Comparison of ENCODE assay signal across 21 cellular contexts in genomic region chr22:43540570-43540969, GRCh38.
A peak's percentile ranks its signal among the peaks of the same experiment; 100 is the strongest.
DNase-seq lines count a peak whose midpoint lies in the region; ATAC-seq and TF ChIP-seq lines count a peak whose summit lies in the region.
"Had no signal": no experiment of that assay in that cellular context is flagged by ENCODE, and none has a peak within 500 bp of the region (broad histone marks: within the 10 kb centered on the region; RNA-seq: fewer than 3 reads in every experiment).

No MANE protein-coding gene starts in this region.

- DNase-seq in DMS79 treated with DMSO at 0.1 percent for 48 hours (lab: John Stamatoyannopoulos, UW) (peak; percentile 86), NCI-H187 treated with DMSO at 0.1 percent for 48 hours (lab: John Stamatoyannopoulos, UW) (peak; percentile 43), NCI-H526 treated with DMSO at 0.1 percent for 48 hours (lab: John Stamatoyannopoulos, UW) (peak; percentile 35), mesenteric fat pad (ENCODE audit: low spot score) (peak; percentile 9), stomach (no peak)
- DNase-seq: ACHN; CD4-positive, alpha-beta T cell; COR-L47; DMS 273 treated with DMSO at 0.1 percent for 48 hours; H7; KG1; NCI-H1092; NCI-H1694; NCI-H2081 treated with DMSO at 0.1 percent for 48 hours; NCI-H524; T-helper 1 cell had no signal

- intact Hi-C loops in stomach (cut with DNase I; ENCODE audit: low total_unique reads) = no loop called here

- 60 to 73% (median 67%) methylated on average over 4 of the region's 4 CpGs for WGBS in stomach, 5 donors

- no peaks in the 10 kb centered on the region for H3K4me1 ChIP-seq in stomach

- ATAC-seq in HG03432 (IDR thresholded peaks at IDR 0.05; ENCODE audit: unreplicated experiment) (no peak), HG03039 (IDR thresholded peaks at IDR 0.05; ENCODE audit: unreplicated experiment) (no peak)
- ATAC-seq: Panc1 had no signal

- H3K4me3 ChIP-seq in stomach = no peak overlapping the region
- H3K4me3 ChIP-seq: BLaER1, SJSA1 had no signal

- H3K27ac ChIP-seq in stomach = no peak overlapping the region
- H3K27ac ChIP-seq: BLaER1, SJSA1 had no signal

- H3K36me3 ChIP-seq in stomach = peaks cover 0 to 14% (median 0%) of the 10 kb centered on the region in 4 donors
- H3K36me3 ChIP-seq: BLaER1, SJSA1 had no signal

- H3K27me3 ChIP-seq in stomach = no peaks in the 10 kb centered on the region
- H3K27me3 ChIP-seq: BLaER1 had no signal

- no peak for TF ChIP-seq CTCF in stomach (IDR thresholded peaks at IDR 0.05)

- no peak for TF ChIP-seq POLR2A in stomach (IDR thresholded peaks at IDR 0.05)

- TF ChIP-seq EP300 in stomach (IDR thresholded peaks at IDR 0.05) = no peak

- H3K9me3 ChIP-seq in stomach = peaks cover 0 to 7% (median 3%) of the 10 kb centered on the region in 4 donors
- H3K9me3 ChIP-seq: BLaER1, SJSA1 had no signal
